1 cellular context compared by ENCODE assay signal in genomic region chr18:10530852-10531251, GRCh38.
TF ChIP-seq lines count a peak whose summit lies in the region.

No MANE protein-coding gene starts in this region.

TF ChIP-seq in HepG2, 621 proteins besides CTCF, POLR2A, EP300 and RAD21:
- TF ChIP-seq HNF1A (IDR thresholded peaks at IDR 0.05; ENCODE audit: low read depth) (no peak), HNF1A (CRISPR knock-in tag; IDR thresholded peaks at IDR 0.05; ENCODE audit: borderline replicate concordance) (no peak), MIXL1 (CRISPR knock-in tag; IDR thresholded peaks at IDR 0.05) (no peak), RBFOX2 (IDR thresholded peaks at IDR 0.05; ENCODE audit: low read depth, low read length) (no peak), FOSL2 (CRISPR knock-in tag; IDR thresholded peaks at IDR 0.05) (peak; percentile 45)
